1 cellular context compared by ENCODE assay signal in genomic region chr5:83199126-83199525, GRCh38.
TF ChIP-seq lines count a peak whose summit lies in the region.

No MANE protein-coding gene starts in this region.

TF ChIP-seq in HepG2, 621 proteins besides CTCF, POLR2A, EP300 and RAD21 (continued from another document):
- TF ChIP-seq ESRRA (CRISPR knock-in tag; IDR thresholded peaks at IDR 0.05; ENCODE audit: low read depth) (no peak), SOX5 (CRISPR knock-in tag; IDR thresholded peaks at IDR 0.05; ENCODE audit: borderline replicate concordance) (no peak), ZNF616 (CRISPR knock-in tag; IDR thresholded peaks at IDR 0.05; ENCODE audit: low read depth) (no peak), RBFOX2 (IDR thresholded peaks at IDR 0.05; ENCODE audit: low read depth, low read length) (no peak), ZNF788 (CRISPR knock-in tag; IDR thresholded peaks at IDR 0.05; ENCODE audit: borderline replicate concordance) (no peak), KDM3A (CRISPR knock-in tag; IDR thresholded peaks at IDR 0.05; ENCODE audit: low read depth) (no peak), SUZ12 (IDR thresholded peaks at IDR 0.05; ENCODE audit: low read depth, low read length) (no peak), NRL (CRISPR knock-in tag; IDR thresholded peaks at IDR 0.05; ENCODE audit: borderline replicate concordance) (no peak), ZBTB1 (CRISPR knock-in tag; IDR thresholded peaks at IDR 0.05; ENCODE audit: borderline replicate concordance) (no peak), CBX1 (IDR thresholded peaks at IDR 0.05; ENCODE audit: low read depth) (no peak), GZF1 (CRISPR knock-in tag; IDR thresholded peaks at IDR 0.05) (no peak)
- TF ChIP-seq, protein P1, sequence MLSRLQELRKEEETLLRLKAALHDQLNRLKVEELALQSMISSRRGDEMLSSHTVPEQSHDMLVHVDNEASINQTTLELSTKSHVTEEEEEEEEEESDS (CRISPR knock-in tag; IDR thresholded peaks at IDR 0.05; ENCODE audit: borderline replicate concordance) = no peak
